ENCODE assay signal across 20 cellular contexts in the genomic region with DNA sequence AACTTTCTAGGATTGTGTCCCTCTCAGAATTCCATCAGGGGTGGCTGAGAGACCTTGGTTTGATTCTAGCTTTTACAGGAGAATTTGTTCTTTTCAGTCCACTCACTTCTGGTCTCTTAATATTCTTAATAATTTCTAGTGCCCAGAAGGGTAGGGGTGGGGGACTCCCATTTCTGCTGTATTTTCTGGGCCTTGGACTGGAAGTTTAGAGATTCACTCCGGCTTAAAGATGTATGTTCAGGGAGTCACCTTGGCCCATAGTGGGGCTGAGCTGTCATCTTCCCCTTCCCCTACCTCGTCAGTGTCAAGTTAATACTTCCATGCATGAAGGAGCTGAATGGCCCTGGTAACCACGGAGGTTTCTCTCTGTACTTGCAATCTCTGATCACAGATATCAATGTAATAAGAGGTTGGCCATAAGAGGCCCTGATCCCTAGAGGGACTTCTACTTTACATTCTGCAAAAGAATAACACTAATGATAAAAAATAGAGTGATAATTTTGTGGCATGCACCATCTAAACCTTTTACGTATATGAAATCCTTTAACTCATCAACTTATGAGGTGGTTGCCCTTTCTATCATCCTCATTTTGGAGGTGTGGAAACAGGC. TPM values are rescaled to one million over a fixed set of nuclear protein-coding genes. Genes with fewer than 3 reads are reported as not detected.
"Had no signal": no experiment of that assay in that cellular context is flagged by ENCODE, and none has a peak within 500 bp of the region (broad histone marks: within the 10 kb centered on the region; RNA-seq: fewer than 3 reads in every experiment).

No MANE protein-coding gene starts in this region.

- H3K27ac Mint-ChIP-seq: activated CD4-positive, alpha-beta T cell treated with anti-CD3 and anti-CD28 coated beads, Interleukin-2, amount 10 ng/mL, durations not matched to agents 24 days and 14 days; activated naive CD4-positive, alpha-beta T cell treated with anti-CD3 and anti-CD28 coated beads, Interleukin-2, amount 50 U/mL, for 24 hours; activated T-helper 2 cell treated with anti-CD3 and anti-CD28 coated beads, Interferon-gamma antibody, Interleukin-2, Interleukin-4, amounts not matched to agents 10 μg/mL and 5 μg/mL and 100 μg/mL, durations not matched to agents 14 hours and 24 hours and 36 hours; neural progenitor cell; T-helper 2 cell treated with Interferon-gamma antibody and Interleukin-4, amounts not matched to agents 5 μg/mL and 100 μg/mL, for 36 hours had no signal

- H3K4me3 Mint-ChIP-seq: activated CD4-positive, alpha-beta T cell treated with anti-CD3 and anti-CD28 coated beads, Interleukin-2, amount 10 ng/mL, durations not matched to agents 24 days and 14 days; activated naive CD4-positive, alpha-beta T cell treated with anti-CD3 and anti-CD28 coated beads, Interleukin-2, amount 50 U/mL, for 24 hours; naive B cell; T-helper 2 cell treated with Interferon-gamma antibody and Interleukin-4, amounts not matched to agents 5 μg/mL and 100 μg/mL, for 36 hours had no signal

- H3K27me3 Mint-ChIP-seq: activated naive CD4-positive, alpha-beta T cell treated with anti-CD3 and anti-CD28 coated beads, Interleukin-2, amount 50 U/mL, for 24 hours had no signal

- H3K4me3 ChIP-seq: adrenal gland, esophagus muscularis mucosa, lung, neural progenitor cell, pancreas, uterus had no signal

- DNase-seq: activated CD4-positive, alpha-beta T cell treated with anti-CD3 and anti-CD28 coated beads, Interleukin-2, amount 10 ng/mL, durations not matched to agents 24 days and 14 days; activated CD4-positive, CD25-positive, alpha-beta regulatory T cell; hypothalamus; naive B cell; stimulated activated CD4-positive, alpha-beta T cell treated with anti-CD3 and anti-CD28 coated beads, Interleukin-12 subunit alpha, Interleukin-12 subunit beta, amount 100 ng/mL, for 4 hours; stimulated activated CD4-positive, alpha-beta T cell treated with anti-CD3 and anti-CD28 coated beads, Interleukin-2, amount 100 ng/mL, for 24 hours; uterus had no signal

- H3K4me2 ChIP-seq: neural progenitor cell had no signal

- H3K27ac ChIP-seq: adrenal gland, esophagus muscularis mucosa, neural progenitor cell, pancreas, uterus had no signal

- ATAC-seq: pancreas, sciatic nerve had no signal

- H3K9ac ChIP-seq: neural progenitor cell had no signal

- H3K27me3 ChIP-seq: adrenal gland, esophagus muscularis mucosa, neural progenitor cell, pancreas, uterus had no signal

- H3K36me3 ChIP-seq: adrenal gland, esophagus muscularis mucosa, neural progenitor cell, pancreas, uterus had no signal

- H3K36me3 Mint-ChIP-seq: activated naive CD4-positive, alpha-beta T cell treated with anti-CD3 and anti-CD28 coated beads, Interleukin-2, amount 50 U/mL, for 24 hours; naive B cell; neural progenitor cell had no signal

- H3K4me1 ChIP-seq: adrenal gland, uterus had no signal

- FAIRE-seq: colon, pancreas had no signal

- H3K9me3 ChIP-seq: adrenal gland, esophagus muscularis mucosa, pancreas, uterus had no signal

- H3K9me3 Mint-ChIP-seq: activated CD4-positive, alpha-beta T cell treated with anti-CD3 and anti-CD28 coated beads, Interleukin-2, amount 10 ng/mL, durations not matched to agents 24 days and 14 days; activated naive CD4-positive, alpha-beta T cell treated with anti-CD3 and anti-CD28 coated beads, Interleukin-2, amount 50 U/mL, for 24 hours; activated T-helper 2 cell treated with anti-CD3 and anti-CD28 coated beads, Interferon-gamma antibody, Interleukin-2, Interleukin-4, amounts not matched to agents 10 μg/mL and 5 μg/mL and 100 μg/mL, durations not matched to agents 14 hours and 24 hours and 36 hours; naive B cell; neural progenitor cell; T-helper 2 cell treated with Interferon-gamma antibody and Interleukin-4, amounts not matched to agents 5 μg/mL and 100 μg/mL, for 36 hours had no signal

- H2AFZ ChIP-seq: neural progenitor cell had no signal

RNA-seq across cellular contexts. Expression of a gene that starts 6.7 kb away (rescaled TPM):
- total RNA-seq: activated CD4-positive, alpha-beta T cell treated with anti-CD3 and anti-CD28 coated beads, Interleukin-2, amount 10 ng/mL, durations not matched to agents 24 days and 14 days; activated T-helper 2 cell treated with anti-CD3 and anti-CD28 coated beads, Interferon-gamma antibody, Interleukin-2, Interleukin-4, amounts not matched to agents 10 μg/mL and 5 μg/mL and 100 μg/mL, durations not matched to agents 14 hours and 24 hours and 36 hours; cardiac septum; glomerular endothelial cell; mononuclear cell; sciatic nerve; uterus had no signal
- polyA plus RNA-seq: adrenal gland had no signal

RNA-seq across cellular contexts. Expression of a gene that starts 10.2 kb away (rescaled TPM):
- total RNA-seq: cardiac septum, glomerular endothelial cell had no signal

RNA-seq across cellular contexts. Expression of a gene that starts 36.5 kb away (rescaled TPM):
- total RNA-seq: activated CD4-positive, alpha-beta T cell treated with anti-CD3 and anti-CD28 coated beads, Interleukin-2, amount 10 ng/mL, durations not matched to agents 24 days and 14 days; activated T-helper 2 cell treated with anti-CD3 and anti-CD28 coated beads, Interferon-gamma antibody, Interleukin-2, Interleukin-4, amounts not matched to agents 10 μg/mL and 5 μg/mL and 100 μg/mL, durations not matched to agents 14 hours and 24 hours and 36 hours; adrenal gland; cardiac septum; esophagus muscularis mucosa; glomerular endothelial cell; lung; mononuclear cell; pancreas; sciatic nerve had no signal
- polyA plus RNA-seq: adrenal gland, lung, pancreas had no signal

RNA-seq across cellular contexts. Expression of a gene that starts 51.6 kb away (rescaled TPM):
- total RNA-seq: mononuclear cell had no signal
